Comparison of ENCODE assay signal across 25 cellular contexts in the genomic region with DNA sequence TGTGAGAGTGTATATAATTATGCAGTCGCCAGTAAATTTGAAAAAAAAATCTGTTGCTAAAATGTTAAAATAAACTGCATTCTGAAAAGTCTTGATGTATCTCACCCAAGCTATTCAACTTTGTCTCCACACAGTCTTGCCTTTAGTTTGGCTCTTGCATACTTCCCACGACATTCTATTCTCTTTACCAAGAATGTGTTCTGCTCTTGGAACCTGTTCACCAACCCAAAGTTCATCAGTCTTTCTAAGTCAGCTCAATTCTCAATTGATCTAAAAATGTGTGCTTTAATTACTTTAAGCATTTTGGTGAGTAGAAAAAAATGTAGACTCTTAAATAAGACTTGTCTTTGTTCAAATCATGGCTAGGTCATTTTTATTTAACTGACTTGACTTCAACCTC.
DNase-seq lines count a peak whose midpoint lies in the region; FAIRE-seq and TF ChIP-seq lines count a peak whose summit lies in the region.
"Had no signal": no experiment of that assay in that cellular context is flagged by ENCODE, and none has a peak within 500 bp of the region (broad histone marks: within the 10 kb centered on the region; RNA-seq: fewer than 3 reads in every experiment).

No MANE protein-coding gene starts in this region.

- intact Hi-C loops in activated CD4-positive, alpha-beta T cell treated with anti-CD3 and anti-CD28 coated beads, Interleukin-2, amount 10 ng/mL, durations not matched to agents 24 days and 14 days (cut with micrococcal nuclease) = no loop called here
- intact Hi-C loops in sigmoid colon (cut with DNase I) = no loop called here
- intact Hi-C loops in left ventricle myocardium inferior (cut with micrococcal nuclease) = no loop called here

- H3K4me1 ChIP-seq in sigmoid colon (peaks cover 0 to 24% (median 17%) of the 10 kb centered on the region in 4 donors), left ventricle myocardium inferior (no peaks in the 10 kb centered on the region), small intestine (ENCODE audit: control insufficient read depth in 2 of 2, insufficient read depth in 1 of 2, low read depth in 1 of 2, low read length in 1 of 2) (no peaks in the 10 kb centered on the region)
- H3K4me1 ChIP-seq: BLaER1, HAP-1 had no signal

- H3K27ac ChIP-seq in sigmoid colon = peak overlapping the region; percentile 23 to 75 (median 57)
- no peak overlapping the region for H3K27ac ChIP-seq in left ventricle myocardium inferior (replicated peaks)
- no peak overlapping the region for H3K27ac ChIP-seq in small intestine (ENCODE audit: low read depth in 1 of 2, low read length in 1 of 2)
- H3K27ac ChIP-seq: 22Rv1, BLaER1, C4-2B had no signal

- WGBS in sigmoid colon, 2 donors = 81 to 83% methylated on average over 2 of the region's 2 CpGs
- WGBS in small intestine, 3 donors = 67 to 82% (median 80%) methylated on average over 2 of the region's 2 CpGs

- FAIRE-seq in small intestine (lab: Jason Lieb, UNC) = no peak
- FAIRE-seq: A204.1, GM12878, GM19239 had no signal

- no peaks in the 10 kb centered on the region for H3K4me1 Mint-ChIP-seq in activated CD4-positive, alpha-beta T cell treated with anti-CD3 and anti-CD28 coated beads, Interleukin-2, amount 10 ng/mL, durations not matched to agents 24 days and 14 days
- H3K4me1 Mint-ChIP-seq: B cell; CD4-positive, CD25-positive, alpha-beta regulatory T cell; GM23338 had no signal

- no peak overlapping the region for H3K4me3 ChIP-seq in sigmoid colon
- H3K4me3 ChIP-seq in left ventricle myocardium inferior = no peak overlapping the region
- H3K4me3 ChIP-seq in small intestine (ENCODE audit: low read depth in 1 of 2, low read length in 2 of 2) = no peak overlapping the region
- H3K4me3 ChIP-seq: BLaER1, GM12878, GM23338, HAP-1 had no signal

- TF ChIP-seq CTCF in sigmoid colon (IDR thresholded peaks at IDR 0.05) (no peak), left ventricle myocardium inferior (IDR thresholded peaks at IDR 0.05; ENCODE audit: borderline replicate concordance) (no peak)

- H3K27me3 Mint-ChIP-seq in activated CD4-positive, alpha-beta T cell treated with anti-CD3 and anti-CD28 coated beads, Interleukin-2, amount 10 ng/mL, durations not matched to agents 24 days and 14 days = no peaks in the 10 kb centered on the region

- H3K9me3 Mint-ChIP-seq in activated CD4-positive, alpha-beta T cell treated with anti-CD3 and anti-CD28 coated beads, Interleukin-2, amount 10 ng/mL, durations not matched to agents 24 days and 14 days = no peaks in the 10 kb centered on the region
- H3K9me3 Mint-ChIP-seq: GM23338 had no signal

- no peak for TF ChIP-seq EP300 in sigmoid colon (IDR thresholded peaks at IDR 0.05)

- DNase-seq in activated CD4-positive, alpha-beta T cell treated with anti-CD3 and anti-CD28 coated beads, Interleukin-2, amount 10 ng/mL, durations not matched to agents 24 days and 14 days = peak; percentile 6
- no peak for DNase-seq in activated CD4-positive, alpha-beta T cell treated with anti-CD3 and anti-CD28 coated beads for 1 hour
- peak; percentile 16 for DNase-seq in astrocyte of the hippocampus (ENCODE audit: low read depth, low spot score)
- peak; percentile 49 for DNase-seq in fibroblast of peridontal ligament (ENCODE audit: extremely low read depth)
- no peak for DNase-seq in sigmoid colon
- no peak for DNase-seq in left ventricle myocardium inferior
- DNase-seq in NCI-H2081 treated with DMSO at 0.1 percent for 48 hours (lab: John Stamatoyannopoulos, UW) = no peak
- DNase-seq in small intestine = no peak
- DNase-seq: Caco-2; CD4-positive, CD25-positive, alpha-beta regulatory T cell; CD8-positive, alpha-beta T cell; DMS153; DND-41; EL; GDM1; HFFc6 had no signal

- H3K36me3 ChIP-seq in sigmoid colon = no peaks in the 10 kb centered on the region
- no peaks in the 10 kb centered on the region for H3K36me3 ChIP-seq in left ventricle myocardium inferior
- peaks cover 0 to 2% of the 10 kb centered on the region in 2 donors for H3K36me3 ChIP-seq in small intestine (ENCODE audit: control insufficient read depth in 2 of 2, insufficient read depth in 2 of 2, low read length in 2 of 2)
- H3K36me3 ChIP-seq: BLaER1, HAP-1 had no signal

- H3K36me3 Mint-ChIP-seq in activated CD4-positive, alpha-beta T cell treated with anti-CD3 and anti-CD28 coated beads, Interleukin-2, amount 10 ng/mL, durations not matched to agents 24 days and 14 days (ENCODE audit: low read depth) = no peaks in the 10 kb centered on the region
- H3K36me3 Mint-ChIP-seq: CD4-positive, CD25-positive, alpha-beta regulatory T cell; CD8-positive, alpha-beta T cell had no signal

- H3K27me3 ChIP-seq in sigmoid colon = no peaks in the 10 kb centered on the region
- no peaks in the 10 kb centered on the region for H3K27me3 ChIP-seq in left ventricle myocardium inferior (ENCODE audit: low read depth)
- H3K27me3 ChIP-seq in small intestine (ENCODE audit: control insufficient read depth in 2 of 2, insufficient read depth in 2 of 2, low read length in 2 of 2) = no peaks in the 10 kb centered on the region
- H3K27me3 ChIP-seq: BLaER1 had no signal

- peaks cover 0 to 6% (median 0%) of the 10 kb centered on the region in 4 donors for H3K9me3 ChIP-seq in sigmoid colon
- peaks cover 18% of the 10 kb centered on the region for H3K9me3 ChIP-seq in left ventricle myocardium inferior (replicated peaks)
- H3K9me3 ChIP-seq in small intestine (ENCODE audit: control insufficient read depth, low read depth) = no peaks in the 10 kb centered on the region
- H3K9me3 ChIP-seq: Caco-2, HAP-1 had no signal

- no peak for TF ChIP-seq POLR2A in sigmoid colon (IDR thresholded peaks at IDR 0.05)

- H3K27ac Mint-ChIP-seq in activated CD4-positive, alpha-beta T cell treated with anti-CD3 and anti-CD28 coated beads, Interleukin-2, amount 10 ng/mL, durations not matched to agents 24 days and 14 days = no peak overlapping the region
- H3K27ac Mint-ChIP-seq: B cell; CD4-positive, CD25-positive, alpha-beta regulatory T cell; CD8-positive, alpha-beta T cell; GM23338; HFFc6 had no signal

- no peak overlapping the region for H3K4me3 Mint-ChIP-seq in activated CD4-positive, alpha-beta T cell treated with anti-CD3 and anti-CD28 coated beads, Interleukin-2, amount 10 ng/mL, durations not matched to agents 24 days and 14 days
- H3K4me3 Mint-ChIP-seq: B cell; CD4-positive, CD25-positive, alpha-beta regulatory T cell; CD8-positive, alpha-beta T cell; GM23338; HFFc6 had no signal

Comparison
In these comparisons a context has a peak if more than half of its experiments do, and no peak if none do; other contexts are left out.
1. DNase-seq: peak in activated CD4-positive, alpha-beta T cell treated with anti-CD3 and anti-CD28 coated beads, Interleukin-2, amount 10 ng/mL, durations not matched to agents 24 days and 14 days (single experiment), astrocyte of the hippocampus (single experiment) and fibroblast of peridontal ligament (single experiment); none in activated CD4-positive, alpha-beta T cell treated with anti-CD3 and anti-CD28 coated beads for 1 hour (single experiment), sigmoid colon (single experiment), left ventricle myocardium inferior (single experiment), NCI-H2081 treated with DMSO at 0.1 percent for 48 hours (single experiment) and small intestine (single experiment).
2. H3K27ac ChIP-seq: peak in sigmoid colon (4 of 4); none in left ventricle myocardium inferior (single experiment) and small intestine (0 of 2).